Comparison of ENCODE assay signal across 8 cellular contexts in the genomic region with DNA sequence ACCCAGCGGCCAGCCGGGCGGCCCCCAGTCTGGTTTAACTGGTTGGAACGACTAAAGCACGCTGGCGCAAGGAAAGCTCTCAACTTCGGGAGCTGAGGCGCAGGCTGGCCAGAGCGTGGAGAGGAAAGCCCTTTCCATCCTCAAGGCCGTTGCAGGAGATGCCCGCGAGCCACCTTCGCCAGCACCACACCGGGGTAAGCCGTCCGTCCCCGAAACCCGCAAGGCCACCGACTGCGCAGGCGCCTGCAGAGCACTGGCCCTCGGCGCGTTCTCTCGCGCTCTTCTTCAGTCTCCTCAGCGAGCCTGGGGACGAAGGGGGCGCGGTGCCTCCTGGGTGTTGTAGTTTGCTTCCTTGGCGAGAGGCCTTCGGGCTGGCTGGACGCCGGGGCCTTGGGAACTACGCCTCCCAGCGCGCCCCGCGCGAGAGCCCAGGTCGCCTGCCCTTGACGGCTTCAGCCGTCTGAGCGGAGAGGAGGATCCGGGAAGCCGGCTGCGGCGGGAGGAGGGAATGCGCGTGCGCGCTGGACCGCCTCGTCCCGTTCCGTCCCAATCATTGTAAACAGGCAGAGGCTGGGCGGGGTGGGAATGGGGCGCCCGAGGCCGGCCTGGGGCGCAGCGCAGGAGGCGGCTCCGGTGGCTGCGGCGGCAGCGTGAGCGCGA. TPM values are rescaled to one million over a fixed set of nuclear protein-coding genes. Genes with fewer than 3 reads are reported as not detected.
A peak's percentile ranks its signal among the peaks of the same experiment; 100 is the strongest.
DNase-seq lines count a peak whose midpoint lies in the region; ATAC-seq and TF ChIP-seq lines count a peak whose summit lies in the region.

A gene (plus strand): TSS at position 531 of the 660 bp plus-strand sequence. CDS start 37,533 bp downstream, outside the sequence.

- TF ChIP-seq EP300 in sigmoid colon (IDR thresholded peaks at IDR 0.05) = peak in 1 of 4 donors; percentile 8

- in situ Hi-C loops in brain microvascular endothelial cell (cut with HindIII; ENCODE audit: low pct_ligation_motif_present, low sequenced_read_pairs) = no loop called here

- intact Hi-C loops in sigmoid colon (cut with DNase I) = loop anchor here (2.0 to 5.0 kb wide), 3 partner anchors 42 to 338 kb away; a partner anchor contains a TSS

- TF ChIP-seq CTCF in brain microvascular endothelial cell (IDR thresholded peaks at IDR 0.05; ENCODE audit: low read depth, low read length, missing control alignments) = peak; percentile 41
- no peak for TF ChIP-seq CTCF in sigmoid colon (IDR thresholded peaks at IDR 0.05)

- peak within 1 kb of the TSS; percentile 95 for H3K4me3 ChIP-seq in brain microvascular endothelial cell (ENCODE audit: low read depth, low read length)
- H3K4me3 ChIP-seq in sigmoid colon = peak within 1 kb of the TSS; percentile 71 to 99 (median 88)

- no peaks in the 10 kb centered on the region for H3K9me3 ChIP-seq in sigmoid colon

- H3K27ac ChIP-seq in brain microvascular endothelial cell (peak within 1 kb of the TSS; percentile 85), sigmoid colon (peak within 1 kb of the TSS; percentile 90 to 95 (median 92))

- peak; percentile 88 for ATAC-seq in HG03066 (IDR thresholded peaks at IDR 0.05; ENCODE audit: low read depth, unreplicated experiment)

- no peaks in the 10 kb centered on the region for H3K27me3 ChIP-seq in brain microvascular endothelial cell (replicated peaks)
- H3K27me3 ChIP-seq in sigmoid colon = no peaks in the 10 kb centered on the region

- H3K36me3 ChIP-seq in brain microvascular endothelial cell (replicated peaks) (peaks cover 2% of the 10 kb centered on the region), sigmoid colon (peaks cover 0 to 6% (median 0%) of the 10 kb centered on the region in 4 donors)

- WGBS in sigmoid colon, 2 donors = 0% methylated on average over 69 of the region's 69 CpGs

- peak; percentile 98 for DNase-seq in A172 (ENCODE audit: low spot score)
- DNase-seq in NCI-H2107 treated with DMSO at 0.1 percent for 48 hours (lab: John Stamatoyannopoulos, UW; ENCODE audit: unreplicated experiment) = peak; percentile 85
- DNase-seq in UCSD-AML1 (lab: John Stamatoyannopoulos, UW; ENCODE audit: unreplicated experiment) = peak; percentile 100
- DNase-seq in brain microvascular endothelial cell = peak; percentile 99
- peak; percentile 91 for DNase-seq in iPS DF 4.7 (ENCODE audit: extremely low read depth, low spot score)
- peak; percentile 100 for DNase-seq in sigmoid colon

- TF ChIP-seq POLR2A in GM18526 (IDR thresholded peaks at IDR 0.05; ENCODE audit: extremely low read depth, insufficient read length) = peak; percentile 90
- peak; percentile 70 to 74 for TF ChIP-seq POLR2A in sigmoid colon (IDR thresholded peaks at IDR 0.05)

- peaks cover 0 to 26% (median 14%) of the 10 kb centered on the region in 4 donors for H3K4me1 ChIP-seq in sigmoid colon

RNA-seq across cellular contexts. Expression of the gene that starts here (rescaled TPM):
- total RNA-seq in A172 (2014; rRNA removed; shearing (Covaris generic)) = 79.5 and 84.6 TPM in 2 replicates
- 10 to 100 TPM; 68.1 to 89.7 (median 86.6) TPM for total RNA-seq in sigmoid colon
- polyA plus RNA-seq in sigmoid colon = 10 to 100 TPM; 42.3 to 49.5 (median 45.0) TPM

Comparison
In these comparisons a context has a peak if more than half of its experiments do, and no peak if none do; other contexts are left out.
1. Peak in every context shown above with its lines: DNase-seq, ATAC-seq, H3K4me3 ChIP-seq and H3K27ac ChIP-seq.